ENCODE assay signal across 16 cellular contexts in genomic region chr16:27595993-27596392, GRCh38. TPM values are rescaled to one million over a fixed set of nuclear protein-coding genes. Genes with fewer than 3 reads are reported as not detected.
DNase-seq lines count a peak whose midpoint lies in the region; ATAC-seq, FAIRE-seq and TF ChIP-seq lines count a peak whose summit lies in the region.
"Had no signal": no experiment of that assay in that cellular context is flagged by ENCODE, and none has a peak within 500 bp of the region (broad histone marks: within the 10 kb centered on the region; RNA-seq: fewer than 3 reads in every experiment).

No MANE protein-coding gene starts in this region.

- no peaks in the 10 kb centered on the region for H3K9me3 ChIP-seq in CD4-positive, CD25-positive, alpha-beta regulatory T cell (ENCODE audit: control insufficient read depth in 2 of 2, low read length in 2 of 2)
- no peaks in the 10 kb centered on the region for H3K9me3 ChIP-seq in T-helper 17 cell (ENCODE audit: control insufficient read depth, low read length, poor library complexity, severe bottlenecking)
- no peaks in the 10 kb centered on the region for H3K9me3 ChIP-seq in pancreas
- H3K9me3 ChIP-seq in mesenchymal stem cell (ENCODE audit: control insufficient read depth, low read length) = no peaks in the 10 kb centered on the region
- H3K9me3 ChIP-seq: Caco-2 had no signal

- H3K79me1 ChIP-seq in mesenchymal stem cell (replicated peaks; ENCODE audit: low read length, poor library complexity, severe bottlenecking) = peaks cover 8% of the 10 kb centered on the region

- H3K4me2 ChIP-seq in mesenchymal stem cell (ENCODE audit: low read length, poor library complexity, severe bottlenecking) = no peak overlapping the region

- no peak overlapping the region for H2BK15ac ChIP-seq in mesenchymal stem cell (ENCODE audit: low read depth, poor library complexity, severe bottlenecking)

- no peak overlapping the region for H2BK120ac ChIP-seq in mesenchymal stem cell (ENCODE audit: low read depth, low read length)

- H3K18ac ChIP-seq in mesenchymal stem cell (ENCODE audit: low read depth in 1 of 2, low read length in 2 of 2) = no peak overlapping the region

- H3K36me3 ChIP-seq in CD4-positive, CD25-positive, alpha-beta regulatory T cell (ENCODE audit: control insufficient read depth, insufficient read depth, low read length) = no peaks in the 10 kb centered on the region
- H3K36me3 ChIP-seq in pancreas (no peaks in the 10 kb centered on the region), mesenchymal stem cell (ENCODE audit: control insufficient read depth in 1 of 2, insufficient read depth in 2 of 2, low read depth in 1 of 2, low read length in 2 of 2) (peaks cover 11 to 22% of the 10 kb centered on the region in 2 experiments)

- H3K14ac ChIP-seq in mesenchymal stem cell (ENCODE audit: low read length in 2 of 2) = peak overlapping the region in 1 of 2 experiments; percentile 62

- no peak overlapping the region for H3K4ac ChIP-seq in mesenchymal stem cell (ENCODE audit: low read depth in 1 of 2, low read length in 2 of 2)

- no peak for DNase-seq in CD4-positive, CD25-positive, alpha-beta regulatory T cell
- DNase-seq in T-helper 17 cell (no peak), dermis blood vessel endothelial cell (peak; percentile 16), pancreas (peak in 2 of 6 donors; percentile 40 to 46), GM12892 (ENCODE audit: insufficient read length) (no peak), midbrain (lab: John Stamatoyannopoulos, UW) (no peak), mesenchymal stem cell (no peak), NCI-H2171 (lab: John Stamatoyannopoulos, UW) (no peak)
- DNase-seq: Caco-2, NCI-H1930, NCI-H524 treated with DMSO at 0.1 percent for 48 hours, OCI-M1 had no signal

- no peaks in the 10 kb centered on the region for H3K27me3 Mint-ChIP-seq in CD4-positive, CD25-positive, alpha-beta regulatory T cell
- H3K27me3 Mint-ChIP-seq in T-helper 17 cell = no peaks in the 10 kb centered on the region

- no peak overlapping the region for H2BK12ac ChIP-seq in mesenchymal stem cell (ENCODE audit: low read length in 2 of 2)

- peak overlapping the region in 2 of 3 donors; percentile 24 to 32 for H3K27ac Mint-ChIP-seq in CD4-positive, CD25-positive, alpha-beta regulatory T cell
- peak overlapping the region; percentile 73 for H3K27ac Mint-ChIP-seq in T-helper 17 cell

- no peaks in the 10 kb centered on the region for H3K4me1 ChIP-seq in CD4-positive, CD25-positive, alpha-beta regulatory T cell (ENCODE audit: control insufficient read depth, insufficient read depth, low read length, poor library complexity, severe bottlenecking)
- H3K4me1 ChIP-seq in pancreas (peaks cover 4 to 17% (median 6%) of the 10 kb centered on the region in 3 donors), mesenchymal stem cell (ENCODE audit: control insufficient read depth, insufficient read depth, low read depth, low read length) (no peaks in the 10 kb centered on the region)
- H3K4me1 ChIP-seq: Caco-2 had no signal

- intact Hi-C loops in pancreas (cut with DNase I) = no loop called here

- H3K9ac ChIP-seq in mesenchymal stem cell (ENCODE audit: low read length) = no peak overlapping the region

- H3K4me1 Mint-ChIP-seq in CD4-positive, CD25-positive, alpha-beta regulatory T cell = peaks cover 0 to 6% (median 3%) of the 10 kb centered on the region in 4 donors
- H3K4me1 Mint-ChIP-seq in T-helper 17 cell = peaks cover 7% of the 10 kb centered on the region

- H4K91ac ChIP-seq in mesenchymal stem cell (ENCODE audit: low read length) = no peak overlapping the region

- H3K23ac ChIP-seq in mesenchymal stem cell (ENCODE audit: low read length in 2 of 2) = no peak overlapping the region

- FAIRE-seq in pancreas (lab: Jason Lieb, UNC) = no peak
- FAIRE-seq in GM12892 (lab: Jason Lieb, UNC) = no peak
- FAIRE-seq: A204.1, H1 had no signal

- H3K36me3 Mint-ChIP-seq in CD4-positive, CD25-positive, alpha-beta regulatory T cell = peaks cover 16% of the 10 kb centered on the region
- peaks cover under 1% of the 10 kb centered on the region for H3K36me3 Mint-ChIP-seq in T-helper 17 cell (ENCODE audit: low read depth)

- H3K9me3 Mint-ChIP-seq in CD4-positive, CD25-positive, alpha-beta regulatory T cell = no peaks in the 10 kb centered on the region

- no peak overlapping the region for H3K27ac ChIP-seq in CD4-positive, CD25-positive, alpha-beta regulatory T cell (ENCODE audit: insufficient read depth, low read length, poor library complexity, severe bottlenecking)
- peak overlapping the region; percentile 23 to 72 (median 56) for H3K27ac ChIP-seq in pancreas
- no peak overlapping the region for H3K27ac ChIP-seq in mesenchymal stem cell (ENCODE audit: low read length, poor library complexity, severe bottlenecking)
- H3K27ac ChIP-seq: C4-2B, RWPE1 had no signal

- H2AFZ ChIP-seq in mesenchymal stem cell (ENCODE audit: low read depth, low read length) = no peak overlapping the region

- no peaks in the 10 kb centered on the region for H3K27me3 ChIP-seq in CD4-positive, CD25-positive, alpha-beta regulatory T cell (ENCODE audit: control insufficient read depth, insufficient read depth, low read length)
- no peaks in the 10 kb centered on the region for H3K27me3 ChIP-seq in pancreas
- no peaks in the 10 kb centered on the region for H3K27me3 ChIP-seq in mesenchymal stem cell (ENCODE audit: control insufficient read depth in 1 of 2, insufficient read depth in 1 of 2, low read length in 2 of 2)

- H4K8ac ChIP-seq in mesenchymal stem cell (ENCODE audit: low read length) = no peak overlapping the region

- no peak overlapping the region for H3K4me3 ChIP-seq in CD4-positive, CD25-positive, alpha-beta regulatory T cell (ENCODE audit: low read depth, low read length)
- H3K4me3 ChIP-seq in pancreas = no peak overlapping the region
- H3K4me3 ChIP-seq in mesenchymal stem cell (ENCODE audit: insufficient read depth in 1 of 2, low read depth in 1 of 2, low read length in 2 of 2) = no peak overlapping the region

- 33 to 36% methylated on average over 6 of the region's 6 CpGs for WGBS in pancreas, 2 donors
- WGBS in mesenchymal stem cell = 79% methylated on average over 6 of the region's 6 CpGs

- H2BK5ac ChIP-seq in mesenchymal stem cell (ENCODE audit: low read depth, low read length, poor library complexity, severe bottlenecking) = no peak overlapping the region

- no peak for TF ChIP-seq POLR2A in GM12892 (IDR thresholded peaks at IDR 0.05; ENCODE audit: low read depth, low read length)

- ATAC-seq in CD4-positive, CD25-positive, alpha-beta regulatory T cell (ENCODE audit: low read depth in 2 of 2) = no peak
- ATAC-seq in T-helper 17 cell (no peak), pancreas (peak; percentile 50 to 62 (median 57))

- H3K4me3 Mint-ChIP-seq in CD4-positive, CD25-positive, alpha-beta regulatory T cell = no peak overlapping the region
- H3K4me3 Mint-ChIP-seq in T-helper 17 cell = no peak overlapping the region

- H2AK5ac ChIP-seq in mesenchymal stem cell (ENCODE audit: low read length, severe bottlenecking) = no peak overlapping the region

- no peak for TF ChIP-seq CTCF in pancreas (IDR thresholded peaks at IDR 0.05)

RNA-seq across cellular contexts. Expression of gene KATNIP, which starts 46.0 kb away (rescaled TPM):
- 31.5 TPM for total RNA-seq in CD4-positive, CD25-positive, alpha-beta regulatory T cell
- 1 to 10 TPM; 1.4 to 4.2 (median 3.2) TPM for polyA plus RNA-seq in CD4-positive, CD25-positive, alpha-beta regulatory T cell
- total RNA-seq in T-helper 17 cell (10 to 100 TPM; 28.6 to 29.7 TPM), dermis blood vessel endothelial cell (23.1 and 23.2 TPM in 2 replicates), pancreas (10 to 100 TPM; 14.3 to 26.7 (median 16.1) TPM)
- polyA plus RNA-seq in pancreas = 10 to 100 TPM; 10.8 to 20.1 TPM
- polyA plus RNA-seq in GM12892 (2012; ENCODE audit: missing spikeins) = 7.0 TPM
- 9.5 TPM for polyA plus RNA-seq in mesenchymal stem cell (2013, experiment 1 of 2)
- polyA plus RNA-seq in mesenchymal stem cell (2013, experiment 2 of 2) = 8.8 TPM

RNA-seq across cellular contexts. Expression of gene GTF3C1, which starts 46.3 kb away (rescaled TPM):
- 57.2 TPM for total RNA-seq in CD4-positive, CD25-positive, alpha-beta regulatory T cell
- 10 to 100 TPM; 14.9 to 25.2 (median 20.9) TPM for polyA plus RNA-seq in CD4-positive, CD25-positive, alpha-beta regulatory T cell
- total RNA-seq in T-helper 17 cell (10 to 100 TPM; 55.3 to 55.6 TPM), dermis blood vessel endothelial cell (74.4 and 94.2 TPM in 2 replicates), pancreas (10 to 100 TPM; 31.5 to 52.0 (median 40.1) TPM)
- polyA plus RNA-seq in pancreas = 100 to 1,000 TPM in 1 of 2 donors, 10 to 100 TPM in 1; 98.3 to 113 TPM
- polyA plus RNA-seq in GM12892 (2012; ENCODE audit: missing spikeins) = 17.4 TPM
- 31.7 TPM for polyA plus RNA-seq in mesenchymal stem cell (2013, experiment 1 of 2)
- polyA plus RNA-seq in mesenchymal stem cell (2013, experiment 2 of 2) = 29.8 TPM

Comparison
In these comparisons a context has a peak if more than half of its experiments do, and no peak if none do; other contexts are left out.
1. ATAC-seq: peak in pancreas (4 of 4); none in CD4-positive, CD25-positive, alpha-beta regulatory T cell (0 of 2) and T-helper 17 cell (single experiment).
2. H3K27ac ChIP-seq: peak in pancreas (4 of 4); none in CD4-positive, CD25-positive, alpha-beta regulatory T cell (single experiment) and mesenchymal stem cell (single experiment).